In the genomic region with DNA sequence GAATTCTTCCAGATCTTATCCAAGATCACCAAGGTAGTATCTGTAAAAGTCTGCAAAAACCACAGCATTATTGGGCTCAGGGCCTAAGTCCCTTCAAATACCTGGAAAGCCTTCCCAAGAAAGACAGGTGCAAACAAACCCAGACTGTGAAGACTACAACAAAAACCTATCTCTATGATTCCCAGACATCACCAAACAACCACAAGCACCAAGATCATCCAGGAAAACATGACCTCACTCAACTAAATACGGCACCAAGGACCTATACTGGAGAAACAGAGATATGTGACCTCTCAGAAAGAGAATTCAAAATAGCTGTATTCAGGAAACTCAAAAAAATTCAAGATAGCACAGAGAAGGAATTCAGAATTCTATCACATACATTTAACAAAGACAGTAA, we compare ENCODE assay signal across 8 cellular contexts. TPM values are rescaled to one million over a fixed set of nuclear protein-coding genes. Genes with fewer than 3 reads are reported as not detected.
"Had no signal": no experiment of that assay in that cellular context is flagged by ENCODE, and none has a peak within 500 bp of the region (broad histone marks: within the 10 kb centered on the region; RNA-seq: fewer than 3 reads in every experiment).

No MANE protein-coding gene starts in this region.

- DNase-seq: IMR-90, KBM-7, KG1 had no signal

- FAIRE-seq: HepG2, HTR-8/SVneo, K562 had no signal

- H3K4me3 Mint-ChIP-seq: IgD-negative memory B cell had no signal

- H3K4me1 Mint-ChIP-seq: IgD-negative memory B cell had no signal

- H3K36me3 Mint-ChIP-seq: IgD-negative memory B cell had no signal

- H3K4me3 ChIP-seq: K562 had no signal

- H3K27ac Mint-ChIP-seq: IgD-negative memory B cell had no signal

- H3K27ac ChIP-seq: HL-60 had no signal

RNA-seq across cellular contexts. Expression of gene TCEAL3, which starts 36.4 kb away (rescaled TPM):
- total RNA-seq: K562 had no signal
- polyA plus RNA-seq: K562 had no signal
